35 cellular contexts compared by ENCODE assay signal in genomic region chr12:120095356-120096135, GRCh38. TPM values are rescaled to one million over a fixed set of nuclear protein-coding genes. Genes with fewer than 3 reads are reported as not detected.
A peak's percentile ranks its signal among the peaks of the same experiment; 100 is the strongest.
DNase-seq lines count a peak whose midpoint lies in the region; ATAC-seq, FAIRE-seq and TF ChIP-seq lines count a peak whose summit lies in the region.
"Had no signal": no experiment of that assay in that cellular context is flagged by ENCODE, and none has a peak within 500 bp of the region (broad histone marks: within the 10 kb centered on the region; RNA-seq: fewer than 3 reads in every experiment).

No MANE protein-coding gene starts in this region.

- TF ChIP-seq POLR2A in GM12878 (IDR thresholded peaks at IDR 0.05; ENCODE audit: low read depth, low read length): peak; percentile 42

- SMC1A ChIA-PET in GM12878 (lab: Charles Lee; ENCODE audit: uncharacterized antibody, unreplicated experiment): interaction anchor here (1.0 kb wide), 1 partner anchor 24 kb away, joined by 3 read pairs; no protein-coding TSS in a partner anchor

- 94% methylated on average over 21 of the region's 21 CpGs for WGBS in GM12878 (ENCODE audit: insufficient coverage, insufficient replicate concordance, low lambda C conversion rate, missing lambda C conversion rate)

- in situ Hi-C loops in GM12878 (cut with MboI): no loop called here

- no peaks in the 10 kb centered on the region for H3K27me3 ChIP-seq in left ventricle myocardium inferior (ENCODE audit: low read depth)
- no peaks in the 10 kb centered on the region for H3K27me3 ChIP-seq in H7 (ENCODE audit: control insufficient read depth, insufficient read depth, low read length)
- H3K27me3 ChIP-seq in GM12878 (replicated peaks in 1 of 2; ENCODE audit: control insufficient read depth in 2 of 2, insufficient read depth in 2 of 2, low read length in 1 of 2): no peaks in the 10 kb centered on the region
- H3K27me3 ChIP-seq: tibial nerve had no signal

- no peak overlapping the region for H2AFZ ChIP-seq in GM12878 (ENCODE audit: control insufficient read depth, low read depth, low read length)

- BruUV-seq in GM12878 (replicated peaks; lab: Mats Ljungman, UMichigan): TSS peak; percentile 57

- no peak overlapping the region for H3K4me2 ChIP-seq in GM12878 (ENCODE audit: control insufficient read depth, insufficient read depth)

- CTCF ChIA-PET in GM12878 (lab: Yijun Ruan, JAX): interaction anchor here (0.7 kb wide), 1 partner anchor 29 kb away, joined by 3 read pairs; no protein-coding TSS in a partner anchor

- no peaks in the 10 kb centered on the region for H3K27me3 Mint-ChIP-seq in nephron progenitor cell (ENCODE audit: low read depth, poor library complexity)
- H3K27me3 Mint-ChIP-seq: activated CD8-positive, alpha-beta T cell treated with anti-CD3 and anti-CD28 coated beads for 36 hours; activated naive CD8-positive, alpha-beta T cell; B cell; naive thymus-derived CD8-positive, alpha-beta T cell had no signal

- ATAC-seq in Right ventricle myocardium superior (ENCODE audit: poor library complexity): no peak
- ATAC-seq in GM12878: no peak
- no peak for ATAC-seq in activated naive CD4-positive, alpha-beta T cell treated with anti-CD3 and anti-CD28 coated beads, Interleukin-2, amount 50 U/mL, for 72 hours
- ATAC-seq: activated CD4-positive, CD25-positive, alpha-beta regulatory T cell treated with anti-CD3 and anti-CD28 coated beads, Interleukin-2, amount 50 U/mL, for 24 hours; activated CD8-positive, alpha-beta T cell treated with anti-CD3 and anti-CD28 coated beads for 36 hours; CD8-positive, alpha-beta T cell; lower lobe of right lung; naive thymus-derived CD8-positive, alpha-beta T cell; psoas muscle; SK-N-SH treated with all-trans-retinoic acid at 6 μM for 48 hours had no signal

- RAD21 ChIA-PET in GM12878 (lab: Charles Lee; ENCODE audit: unreplicated experiment): no interaction called here

- H3K4me1 ChIP-seq in left ventricle myocardium inferior: peaks cover 40% of the 10 kb centered on the region
- H3K4me1 ChIP-seq in GM12878 (ENCODE audit: control insufficient read depth, insufficient read depth, low read length): no peaks in the 10 kb centered on the region

- peak overlapping the region; percentile 15 for H3K4me3 Mint-ChIP-seq in nephron progenitor cell
- H3K4me3 Mint-ChIP-seq: activated CD8-positive, alpha-beta T cell treated with anti-CD3 and anti-CD28 coated beads for 36 hours; activated naive CD8-positive, alpha-beta T cell; B cell; CD8-positive, alpha-beta T cell; naive thymus-derived CD8-positive, alpha-beta T cell; T-helper 1 cell treated with Interleukin-12 subunit alpha and Interleukin-12 subunit beta and Interleukin-4 antibody, amounts not matched to agents 30 μg/mL and 1 μg/mL, for 36 hours had no signal

- H3K9me3 ChIP-seq in left ventricle myocardium inferior (replicated peaks) (no peaks in the 10 kb centered on the region), GM12878 (replicated peaks; ENCODE audit: control insufficient read depth, insufficient read depth, low read length) (no peaks in the 10 kb centered on the region)
- H3K9me3 ChIP-seq: lower lobe of right lung, psoas muscle, tibial nerve had no signal

- peaks cover 7% of the 10 kb centered on the region for H3K79me2 ChIP-seq in GM12878 (ENCODE audit: control insufficient read depth, insufficient read depth, low read length)

- no peak overlapping the region for H3K9ac ChIP-seq in GM12878 (ENCODE audit: control insufficient read depth, insufficient read depth, low read length)

- H3K36me3 ChIP-seq in left ventricle myocardium inferior: peaks cover 55% of the 10 kb centered on the region
- H3K36me3 ChIP-seq in H7 (replicated peaks; ENCODE audit: control insufficient read depth, insufficient read depth, low read length): peaks cover 8% of the 10 kb centered on the region
- H3K36me3 ChIP-seq in GM12878 (ENCODE audit: control insufficient read depth in 2 of 2, insufficient read depth in 2 of 2, low read length in 1 of 2): peaks cover 29 to 60% of the 10 kb centered on the region in 2 experiments

- H3K4me3 ChIP-seq in left ventricle myocardium inferior: no peak overlapping the region
- no peak overlapping the region for H3K4me3 ChIP-seq in H7 (ENCODE audit: insufficient read depth, low read depth, low read length)
- H3K4me3 ChIP-seq in GM12878: no peak overlapping the region
- H3K4me3 ChIP-seq in coronary artery: no peak overlapping the region
- H3K4me3 ChIP-seq: lower lobe of right lung, psoas muscle, tibial nerve had no signal

- H3K4me1 Mint-ChIP-seq in nephron progenitor cell: peaks cover 65% of the 10 kb centered on the region
- H3K4me1 Mint-ChIP-seq: B cell had no signal

- no peak for FAIRE-seq in GM12878 (lab: Jason Lieb, UNC)
- FAIRE-seq: bronchial epithelial cell, colon, GM12892, keratinocyte, TTC549 had no signal

- peaks cover 16% of the 10 kb centered on the region for H3K36me3 Mint-ChIP-seq in nephron progenitor cell (ENCODE audit: low read depth)
- H3K36me3 Mint-ChIP-seq in activated naive CD4-positive, alpha-beta T cell treated with anti-CD3 and anti-CD28 coated beads, Interleukin-2, amount 50 U/mL, for 72 hours: peaks cover 0 to 8% of the 10 kb centered on the region in 2 donors
- H3K36me3 Mint-ChIP-seq: activated naive CD8-positive, alpha-beta T cell had no signal

- no peak for TF ChIP-seq CTCF in left ventricle myocardium inferior (IDR thresholded peaks at IDR 0.05; ENCODE audit: borderline replicate concordance)
- TF ChIP-seq CTCF in GM12878 (IDR thresholded peaks at IDR 0.05 in 2 of 3, conservative IDR thresholded peaks at IDR 0.05 in 1 of 3; ENCODE audit: control insufficient read depth in 2 of 3, extremely low read depth in 1 of 3, insufficient read depth in 1 of 3, low read depth in 3 of 3, low read length in 3 of 3): no peak
- no peak for TF ChIP-seq CTCF in nephron progenitor cell (IDR thresholded peaks at IDR 0.05)
- no peak for TF ChIP-seq CTCF in coronary artery (IDR thresholded peaks at IDR 0.05)

- peak overlapping the region; percentile 96 for H3K27ac Mint-ChIP-seq in nephron progenitor cell
- H3K27ac Mint-ChIP-seq in activated naive CD4-positive, alpha-beta T cell treated with anti-CD3 and anti-CD28 coated beads, Interleukin-2, amount 50 U/mL, for 72 hours: no peak overlapping the region
- H3K27ac Mint-ChIP-seq: B cell had no signal

- POLR2A ChIA-PET in GM12878 (lab: Charles Lee): no interaction called here

- no peak for TF ChIP-seq RAD21 in GM12878 (IDR thresholded peaks at IDR 0.05; ENCODE audit: insufficient read depth, low read depth, low read length)

- H3K9me3 Mint-ChIP-seq in nephron progenitor cell: no peaks in the 10 kb centered on the region
- H3K9me3 Mint-ChIP-seq in activated naive CD4-positive, alpha-beta T cell treated with anti-CD3 and anti-CD28 coated beads, Interleukin-2, amount 50 U/mL, for 72 hours: no peaks in the 10 kb centered on the region
- H3K9me3 Mint-ChIP-seq: activated CD8-positive, alpha-beta T cell treated with anti-CD3 and anti-CD28 coated beads for 36 hours; CD8-positive, alpha-beta T cell; naive thymus-derived CD8-positive, alpha-beta T cell; T-helper 1 cell treated with Interleukin-12 subunit alpha and Interleukin-12 subunit beta and Interleukin-4 antibody, amounts not matched to agents 30 μg/mL and 1 μg/mL, for 36 hours had no signal

- no peaks in the 10 kb centered on the region; the same call in 1 of the 2 replicates for H4K20me1 ChIP-seq in GM12878 (ENCODE audit: control insufficient read depth, insufficient read depth)

- H3K27ac ChIP-seq in left ventricle myocardium inferior (replicated peaks) (no peak overlapping the region), GM12878 (ENCODE audit: control insufficient read depth, insufficient read depth) (no peak overlapping the region), coronary artery (no peak overlapping the region)
- H3K27ac ChIP-seq: lower lobe of right lung, psoas muscle, tibial nerve had no signal

- intact Hi-C loops in Right ventricle myocardium superior (cut with DNase I) (no loop called here), left ventricle myocardium inferior (cut with micrococcal nuclease) (no loop called here), GM12878 (cut with micrococcal nuclease; ENCODE audit: unreplicated experiment) (no loop called here)

- no peak for TF ChIP-seq EP300 in GM12878 (IDR thresholded peaks at IDR 0.05; ENCODE audit: borderline replicate concordance in 1 of 2, control insufficient read depth in 1 of 2, low read depth in 2 of 2, low read length in 2 of 2)

- peak; percentile 35 for DNase-seq in Right ventricle myocardium superior
- no peak for DNase-seq in left ventricle myocardium inferior
- DNase-seq in H7: peak; percentile 70
- no peak for DNase-seq in GM12878 (ENCODE audit: low read depth, low spot score)
- peak; percentile 54 for DNase-seq in nephron progenitor cell
- DNase-seq in midbrain (lab: John Stamatoyannopoulos, UW): no peak
- no peak for DNase-seq in activated naive CD4-positive, alpha-beta T cell treated with anti-CD3 and anti-CD28 coated beads, Interleukin-2, amount 50 U/mL, for 72 hours (ENCODE audit: low spot score in 2 of 2)
- no peak for DNase-seq in coronary artery (ENCODE audit: low spot score)
- DNase-seq: ACHN; activated CD8-positive, alpha-beta T cell treated with anti-CD3 and anti-CD28 coated beads for 36 hours; activated effector memory CD4-positive, alpha-beta T cell treated with Interleukin-2 at 50 U/mL for 16 hours; CD8-positive, alpha-beta T cell; DMS 273 treated with DMSO at 0.1 percent for 48 hours; effector CD8-positive, alpha-beta T cell; EL; lower lobe of right lung; naive thymus-derived CD8-positive, alpha-beta T cell; NCI-H1092; NCI-H187; NCI-H2171; NCI-H510A treated with DMSO at 0.1 percent for 48 hours; occipital lobe; stimulated activated CD4-positive, alpha-beta T cell treated with anti-CD3 and anti-CD28 coated beads, Interleukin-4, amount 100 ng/mL, for 24 hours had no signal

RNA-seq across cellular contexts. Expression of gene RAB35, which starts 21.0 kb away (rescaled TPM):
- total RNA-seq in Right ventricle myocardium superior (23.6 TPM), left ventricle myocardium inferior (21.9 TPM), GM12878 (2014; rRNA removed) (50.6 and 57.2 TPM in 2 replicates), GM12878 (2014; rRNA removed; fragmentation: Illumina TruSeq; extraction: Trizol) (33.1 and 37.3 TPM in 2 replicates), GM12878 (2021) (89.4 and 99.2 TPM in 2 replicates)
- 38.4 and 42.8 TPM in 2 replicates for total RNA-seq in H7 (2014; rRNA removed; shearing (Covaris generic))
- total RNA-seq in GM12878 (2013; cell fraction: nucleolus; rRNA removed): 17.3 and 17.4 TPM in 2 replicates
- 30.2 TPM for polyA plus RNA-seq in GM12878 (2011; ENCODE audit: low read depth)
- polyA plus RNA-seq in GM12878 (2011; rRNA removed) (68.7 and 87.1 TPM in 2 replicates), GM12878 (2014; fragmentation: Illumina TruSeq; extraction: Trizol) (28.9 and 44.7 TPM in 2 replicates), GM12878 (2014; fragmentation: Nextera tagmentation; extraction: Ambion mirVana) (1 to 10 TPM in 1 of 2 experiments, under 1 TPM in 1; 0.76 to 2.0 TPM), GM12878 (2014; rRNA removed) (73.0 and 78.9 TPM in 2 replicates), GM12878 (2016; fragmentation: Nextera tagmentation; extraction: Ambion mirVana) (10 to 100 TPM; 42.4 to 42.9 TPM)
- 67.3 and 76.1 TPM in 2 replicates for polyA plus RNA-seq in GM12878 (2011; cell fraction: cytosol; rRNA removed)
- polyA plus RNA-seq in GM12878 (2011; cell fraction: nucleus; rRNA removed): 75.4 and 101 TPM in 2 replicates
- 56.3 and 69.3 TPM in 2 replicates for polyA plus RNA-seq in GM12878 (2012)
- polyA minus RNA-seq in GM12878 (2011; rRNA and poly(A)+ RNA removed): 59.2 and 76.6 TPM in 2 replicates
- polyA minus RNA-seq in GM12878 (2011; cell fraction: cytosol; rRNA and poly(A)+ RNA removed): 26.9 and 27.4 TPM in 2 replicates
- 8.9 and 19.6 TPM in 2 replicates for polyA minus RNA-seq in GM12878 (2011; cell fraction: nucleus; rRNA and poly(A)+ RNA removed)
- 10 to 100 TPM; 38.7 to 59.6 TPM for total RNA-seq in activated naive CD4-positive, alpha-beta T cell treated with anti-CD3 and anti-CD28 coated beads, Interleukin-2, amount 50 U/mL, for 72 hours

Comparison
In these comparisons a context has a peak if more than half of its experiments do, and no peak if none do; other contexts are left out.
1. DNase-seq: peak in Right ventricle myocardium superior (single experiment), H7 (single experiment) and nephron progenitor cell (single experiment); none in left ventricle myocardium inferior (single experiment), GM12878 (single experiment), midbrain (single experiment), activated naive CD4-positive, alpha-beta T cell treated with anti-CD3 and anti-CD28 coated beads, Interleukin-2, amount 50 U/mL, for 72 hours (0 of 2) and coronary artery (single experiment).